9 cellular contexts compared by ENCODE assay signal in the genomic region with DNA sequence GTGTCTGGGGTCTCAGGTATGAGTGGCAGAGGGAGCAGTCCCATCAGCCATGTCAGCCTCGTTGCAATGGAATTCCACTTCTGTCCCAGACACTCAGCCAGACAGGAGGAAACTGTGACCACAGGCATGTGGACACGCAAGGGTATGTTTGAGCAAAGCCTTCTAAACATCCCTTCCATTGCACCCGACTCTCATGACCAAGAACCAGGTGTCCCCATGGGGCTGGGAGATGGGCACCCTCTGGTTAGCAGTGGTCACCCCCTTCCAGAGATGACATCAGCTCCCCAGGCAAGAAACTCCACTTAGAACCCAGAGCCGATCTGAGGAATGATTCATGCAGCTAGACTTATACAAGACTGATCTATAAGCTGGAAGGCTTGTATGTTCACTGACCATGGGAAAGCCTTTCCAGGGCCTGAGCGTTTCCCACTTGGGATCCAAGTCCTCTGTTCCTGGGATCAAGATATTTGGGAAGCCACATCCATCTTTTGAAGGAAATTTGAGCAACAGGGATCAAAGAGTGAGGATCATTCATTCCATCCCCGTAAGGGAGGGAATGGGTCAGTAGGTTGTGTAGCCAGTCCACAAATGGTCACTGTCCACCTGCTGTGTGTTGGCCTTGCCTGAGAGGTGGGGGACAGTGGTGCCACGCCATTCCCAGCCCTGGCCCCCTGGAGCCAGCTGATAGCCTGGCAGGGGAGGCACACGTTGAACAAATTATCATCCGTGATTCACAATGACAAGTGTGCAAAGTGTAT. TPM values are rescaled to one million over a fixed set of nuclear protein-coding genes. Genes with fewer than 3 reads are reported as not detected.
DNase-seq lines count a peak whose midpoint lies in the region; ATAC-seq, FAIRE-seq and TF ChIP-seq lines count a peak whose summit lies in the region.
"Had no signal": no experiment of that assay in that cellular context is flagged by ENCODE, and none has a peak within 500 bp of the region (broad histone marks: within the 10 kb centered on the region; RNA-seq: fewer than 3 reads in every experiment).

No MANE protein-coding gene starts in this region.

- intact Hi-C loops in CD4-positive, alpha-beta T cell (cut with DNase I, micrococcal nuclease) = loop anchor here (2.0 to 10.0 kb wide), 4 partner anchors 65 to 408 kb away; a partner anchor contains a TSS
- intact Hi-C loops in IMR-90 (cut with micrococcal nuclease) = loop anchor here (5.0 kb wide), 1 partner anchor 290 kb away; no protein-coding TSS in a partner anchor
- intact Hi-C loops in naive thymus-derived CD4-positive, alpha-beta T cell (cut with micrococcal nuclease) = loop anchor here (5.0 to 10.0 kb wide), 7 partner anchors 145 to 942 kb away; a partner anchor contains a TSS

- H3K18ac ChIP-seq in IMR-90 (ENCODE audit: low read depth, low read length) = no peak overlapping the region
- H3K18ac ChIP-seq in mesendoderm (ENCODE audit: low read length) = no peak overlapping the region

- H3K79me1 ChIP-seq in IMR-90 (ENCODE audit: low read depth in 1 of 2, low read length in 2 of 2) = peaks cover 0 to 10% of the 10 kb centered on the region in 2 experiments; a peak in 2 of 4 replicates
- H3K79me1 ChIP-seq in mesendoderm (ENCODE audit: low read length) = no peaks in the 10 kb centered on the region

- H2AK9ac ChIP-seq in IMR-90 (replicated peaks; ENCODE audit: low read depth, low read length, poor library complexity) = peak overlapping the region; percentile 37

- peaks cover 17% of the 10 kb centered on the region for H3K9me1 ChIP-seq in IMR-90 (ENCODE audit: insufficient read depth, low read length)

- peaks cover 11% of the 10 kb centered on the region for H4K20me1 ChIP-seq in IMR-90 (ENCODE audit: insufficient read depth, low read length)

- in situ Hi-C loops in IMR-90 (cut with MboI; ENCODE audit: low sequenced_read_pairs) = loop anchor here (5.0 kb wide), 1 partner anchor 125 kb away; no protein-coding TSS in a partner anchor

- peak overlapping the region; percentile 4; the same call in 1 of the 2 replicates for H3K23ac ChIP-seq in IMR-90 (ENCODE audit: low read depth, low read length)
- no peak overlapping the region for H3K23ac ChIP-seq in mesendoderm (ENCODE audit: low read length)

- peak overlapping the region; percentile 18 for H2BK5ac ChIP-seq in IMR-90 (ENCODE audit: low read depth, low read length, poor library complexity, severe bottlenecking)
- no peak overlapping the region for H2BK5ac ChIP-seq in mesendoderm (ENCODE audit: low read length)

- DNase-seq in CD4-positive, alpha-beta T cell = no peak
- peak; percentile 77 for DNase-seq in IMR-90
- DNase-seq in naive thymus-derived CD4-positive, alpha-beta T cell = no peak
- DNase-seq in iPS-NIHi11 (ENCODE audit: low spot score) = no peak
- DNase-seq in NCI-H146 treated with DMSO at 0.1 percent for 48 hours (lab: John Stamatoyannopoulos, UW; ENCODE audit: unreplicated experiment) = no peak
- no peak for DNase-seq in mesendoderm
- no peak for DNase-seq in small intestine

- H2BK15ac ChIP-seq in IMR-90 (ENCODE audit: low read depth, low read length) (peak overlapping the region; percentile 13; the same call in 1 of the 3 replicates), mesendoderm (replicated peaks; ENCODE audit: low read depth) (no peak overlapping the region)

- ATAC-seq in CD4-positive, alpha-beta T cell (ENCODE audit: poor library complexity) = no peak
- ATAC-seq in IMR-90 (ENCODE audit: low read depth) = no peak
- no peak for ATAC-seq in naive thymus-derived CD4-positive, alpha-beta T cell

- H4K91ac ChIP-seq in IMR-90 (ENCODE audit: insufficient read depth, low read depth, low read length) = peak overlapping the region; percentile 59

- TF ChIP-seq POLR2A in IMR-90 (IDR thresholded peaks at IDR 0.05; ENCODE audit: low read depth, low read length) = no peak

- no peak for TF ChIP-seq CTCF in CD4-positive, alpha-beta T cell (IDR thresholded peaks at IDR 0.05)
- TF ChIP-seq CTCF in IMR-90 (conservative IDR thresholded peaks at IDR 0.05; ENCODE audit: low read depth, low read length) (no peak), brain (conservative IDR thresholded peaks at IDR 0.05) (no peak)

- H3K4me1 Mint-ChIP-seq in CD4-positive, alpha-beta T cell (ENCODE audit: low read depth) = peaks cover 43% of the 10 kb centered on the region
- peaks cover 49% of the 10 kb centered on the region for H3K4me1 Mint-ChIP-seq in brain
- peaks cover 15 to 35% (median 32%) of the 10 kb centered on the region in 7 donors for H3K4me1 Mint-ChIP-seq in naive thymus-derived CD4-positive, alpha-beta T cell

- H4K5ac ChIP-seq in IMR-90 (ENCODE audit: low read depth, low read length) (no peak overlapping the region), mesendoderm (ENCODE audit: low read length) (no peak overlapping the region)

- H2BK20ac ChIP-seq in IMR-90 (ENCODE audit: low read depth, low read length) = peak overlapping the region; percentile 75

- 100% methylated on average over 2 of the region's 9 CpGs; no CpG with 5 or more reads in 1 of the 2 experiments for WGBS in IMR-90 (ENCODE audit: extremely low coverage in 2 of 2, insufficient read length in 1 of 2), 2 experiments
- WGBS in mesendoderm (ENCODE audit: extremely low coverage, insufficient coverage, low lambda C conversion rate) = no CpG with 5 or more reads among the region's 9 CpGs
- WGBS in small intestine, 3 donors = 78 to 83% (median 81%) methylated on average over 9 of the region's 9 CpGs

- no peak overlapping the region for H3K27ac ChIP-seq in CD4-positive, alpha-beta T cell (ENCODE audit: low read depth, low read length)
- H3K27ac ChIP-seq in IMR-90 (ENCODE audit: insufficient read depth, low read length) (no peak overlapping the region), mesendoderm (ENCODE audit: low read depth, low read length) (no peak overlapping the region), small intestine (ENCODE audit: low read depth in 1 of 2, low read length in 1 of 2) (peak overlapping the region in 1 of 2 donors; percentile 4)
- peak overlapping the region; percentile 22 for H3K27ac ChIP-seq in naive thymus-derived CD4-positive, alpha-beta T cell (ENCODE audit: low read depth, low read length)
- H3K27ac ChIP-seq: SJSA1 had no signal

- no TSS peak for BruUV-seq in IMR-90 (replicated peaks; lab: Mats Ljungman, UMichigan)

- no peak overlapping the region for H3K56ac ChIP-seq in IMR-90 (ENCODE audit: extremely low read depth, insufficient read depth, low read length)
- no peak overlapping the region for H3K56ac ChIP-seq in mesendoderm (ENCODE audit: low read length)

- H3K4ac ChIP-seq in IMR-90 (ENCODE audit: low read depth, low read length) (peak overlapping the region; percentile 82), mesendoderm (ENCODE audit: low read depth, low read length) (no peak overlapping the region)

- H3K4me2 ChIP-seq in IMR-90 (ENCODE audit: low read depth, low read length) (no peak overlapping the region), mesendoderm (ENCODE audit: low read length) (no peak overlapping the region)

- POLR2A ChIA-PET in CD4-positive, alpha-beta T cell (lab: Charles Lee) = interaction anchor here (1.1 to 4.5 kb wide), 3 partner anchors 16 to 141 kb away, joined by 4 to 40 read pairs (median 9); no protein-coding TSS in a partner anchor
- POLR2A ChIA-PET in IMR-90 (lab: Charles Lee; ENCODE audit: unreplicated experiment) = no interaction called here
- POLR2A ChIA-PET in naive thymus-derived CD4-positive, alpha-beta T cell (lab: Charles Lee) = interaction anchor here (1.0 to 4.6 kb wide), 7 partner anchors 9 to 124 kb away, joined by 3 to 65 read pairs (median 4); a partner anchor contains a TSS

- peak overlapping the region; percentile 86 for H2BK120ac ChIP-seq in IMR-90 (ENCODE audit: low read depth, low read length)
- H2BK120ac ChIP-seq in mesendoderm (ENCODE audit: low read depth, low read length) = no peak overlapping the region

- FAIRE-seq in small intestine (lab: Jason Lieb, UNC) = no peak

- H3K79me2 ChIP-seq in mesendoderm (ENCODE audit: control insufficient read depth, insufficient read depth, low read length) = no peaks in the 10 kb centered on the region

- no peak for TF ChIP-seq RAD21 in IMR-90 (IDR thresholded peaks at IDR 0.05; ENCODE audit: low read length)

- CTCF ChIA-PET in CD4-positive, alpha-beta T cell (lab: Charles Lee) = interaction anchor here (1.3 to 2.3 kb wide), 6 partner anchors 16 to 176 kb away, joined by 3 to 11 read pairs (median 6); a partner anchor contains a TSS
- CTCF ChIA-PET in IMR-90 (lab: Yijun Ruan, JAX) = interaction anchor here (0.5 to 2.6 kb wide), 16 partner anchors 13 to 1372 kb away, joined by 3 to 19 read pairs (median 3); no protein-coding TSS in a partner anchor
- CTCF ChIA-PET in naive thymus-derived CD4-positive, alpha-beta T cell (lab: Charles Lee) = interaction anchor here (0.6 to 1.5 kb wide), 11 partner anchors 8 to 191 kb away, joined by 3 to 8 read pairs (median 3); no protein-coding TSS in a partner anchor

- H3K36me3 Mint-ChIP-seq in CD4-positive, alpha-beta T cell (ENCODE audit: low read depth) = peaks cover 17% of the 10 kb centered on the region
- no peaks in the 10 kb centered on the region for H3K36me3 Mint-ChIP-seq in brain
- no peaks in the 10 kb centered on the region for H3K36me3 Mint-ChIP-seq in naive thymus-derived CD4-positive, alpha-beta T cell

- H3K4me3 ChIP-seq in IMR-90 (ENCODE audit: insufficient read depth, low read depth, low read length) = no peak overlapping the region
- no peak overlapping the region for H3K4me3 ChIP-seq in naive thymus-derived CD4-positive, alpha-beta T cell (ENCODE audit: low read length)
- no peak overlapping the region for H3K4me3 ChIP-seq in mesendoderm (ENCODE audit: low read length)
- no peak overlapping the region for H3K4me3 ChIP-seq in small intestine (ENCODE audit: low read depth in 1 of 2, low read length in 2 of 2)
- H3K4me3 ChIP-seq: SJSA1 had no signal

- H3K9me3 Mint-ChIP-seq in CD4-positive, alpha-beta T cell = no peaks in the 10 kb centered on the region
- H3K9me3 Mint-ChIP-seq in brain = peaks cover 0 to 4% (median 0%) of the 10 kb centered on the region in 5 experiments
- peaks cover 0 to 5% (median 0%) of the 10 kb centered on the region in 11 donors for H3K9me3 Mint-ChIP-seq in naive thymus-derived CD4-positive, alpha-beta T cell

- no peaks in the 10 kb centered on the region for H3K27me3 ChIP-seq in CD4-positive, alpha-beta T cell (ENCODE audit: control insufficient read depth, insufficient read depth, low read length)
- H3K27me3 ChIP-seq in IMR-90 (ENCODE audit: control insufficient read depth, insufficient read depth, low read length) = no peaks in the 10 kb centered on the region; the same call in 1 of the 2 replicates
- no peaks in the 10 kb centered on the region for H3K27me3 ChIP-seq in naive thymus-derived CD4-positive, alpha-beta T cell (ENCODE audit: control insufficient read depth in 2 of 2, insufficient read depth in 2 of 2, low read length in 2 of 2)
- H3K27me3 ChIP-seq in mesendoderm (ENCODE audit: insufficient read depth, low read length, poor library complexity) = no peaks in the 10 kb centered on the region
- no peaks in the 10 kb centered on the region for H3K27me3 ChIP-seq in small intestine (ENCODE audit: control insufficient read depth in 2 of 2, insufficient read depth in 2 of 2, low read length in 2 of 2)

- peak overlapping the region; percentile 78 for H2AFZ ChIP-seq in IMR-90 (replicated peaks; ENCODE audit: low read length, poor library complexity)

- H2AK5ac ChIP-seq in IMR-90 (ENCODE audit: low read depth, low read length) (peak overlapping the region; percentile 86), mesendoderm (ENCODE audit: low read length) (no peak overlapping the region)

- peak overlapping the region in 1 of 2 experiments; percentile 45; a peak in 1 of 4 replicates for H4K8ac ChIP-seq in IMR-90 (ENCODE audit: low read depth in 2 of 2, low read length in 2 of 2)
- no peak overlapping the region for H4K8ac ChIP-seq in mesendoderm (ENCODE audit: low read depth, low read length)

- H3K4me3 Mint-ChIP-seq in CD4-positive, alpha-beta T cell = peak overlapping the region; percentile 88
- H3K4me3 Mint-ChIP-seq in brain = peak overlapping the region in 3 of 5 experiments; percentile 49 to 74 (median 65)
- H3K4me3 Mint-ChIP-seq in naive thymus-derived CD4-positive, alpha-beta T cell = peak overlapping the region in 8 of 10 donors; percentile 37 to 88 (median 80)

- H3K14ac ChIP-seq in IMR-90 (replicated peaks; ENCODE audit: low read depth, low read length) = peak overlapping the region; percentile 43; the same call in 1 of the 2 replicates

- dilution Hi-C loops in IMR-90 (cut with HindIII; ENCODE audit: low sequenced_read_pairs, unreplicated experiment) = no loop called here

- H3K9me3 ChIP-seq in CD4-positive, alpha-beta T cell (ENCODE audit: control insufficient read depth, low read length) = no peaks in the 10 kb centered on the region
- H3K9me3 ChIP-seq in IMR-90 (ENCODE audit: control insufficient read depth, insufficient read depth, low read length) = no peaks in the 10 kb centered on the region
- no peaks in the 10 kb centered on the region for H3K9me3 ChIP-seq in naive thymus-derived CD4-positive, alpha-beta T cell (ENCODE audit: control insufficient read depth in 2 of 3, low read length in 3 of 3)
- no peaks in the 10 kb centered on the region for H3K9me3 ChIP-seq in small intestine (ENCODE audit: control insufficient read depth, low read depth)
- H3K9me3 ChIP-seq: SJSA1 had no signal

- H3K36me3 ChIP-seq in IMR-90 (ENCODE audit: control insufficient read depth, insufficient read depth, low read length) (no peaks in the 10 kb centered on the region), mesendoderm (ENCODE audit: control insufficient read depth, insufficient read depth, low read length) (no peaks in the 10 kb centered on the region), small intestine (ENCODE audit: control insufficient read depth in 2 of 2, insufficient read depth in 2 of 2, low read length in 2 of 2) (no peaks in the 10 kb centered on the region)
- H3K36me3 ChIP-seq in naive thymus-derived CD4-positive, alpha-beta T cell (ENCODE audit: control insufficient read depth in 2 of 3, insufficient read depth in 3 of 3, low read length in 3 of 3) = no peaks in the 10 kb centered on the region

- H3K27ac Mint-ChIP-seq in CD4-positive, alpha-beta T cell = peak overlapping the region; percentile 89
- peak overlapping the region in 3 of 5 experiments; percentile 44 to 83 (median 50) for H3K27ac Mint-ChIP-seq in brain
- H3K27ac Mint-ChIP-seq in naive thymus-derived CD4-positive, alpha-beta T cell = peak overlapping the region in 7 of 9 donors; percentile 23 to 93 (median 85)

- H3K4me1 ChIP-seq in IMR-90 (ENCODE audit: control insufficient read depth, insufficient read depth, low read length) (peaks cover 23% of the 10 kb centered on the region), mesendoderm (ENCODE audit: control insufficient read depth, low read depth, low read length) (peaks cover 2% of the 10 kb centered on the region), small intestine (ENCODE audit: control insufficient read depth in 2 of 2, insufficient read depth in 1 of 2, low read depth in 1 of 2, low read length in 1 of 2) (peaks cover 2 to 4% of the 10 kb centered on the region in 2 donors)
- peaks cover 15 to 24% of the 10 kb centered on the region in 2 donors for H3K4me1 ChIP-seq in naive thymus-derived CD4-positive, alpha-beta T cell (ENCODE audit: control insufficient read depth in 2 of 2, insufficient read depth in 2 of 2, low read length in 2 of 2)

- H3K9ac ChIP-seq in IMR-90 (ENCODE audit: low read depth, low read length) = no peak overlapping the region
- no peak overlapping the region for H3K9ac ChIP-seq in mesendoderm (ENCODE audit: low read length)

- no peaks in the 10 kb centered on the region for H3K27me3 Mint-ChIP-seq in CD4-positive, alpha-beta T cell
- H3K27me3 Mint-ChIP-seq in brain = peaks cover 13% of the 10 kb centered on the region
- H3K27me3 Mint-ChIP-seq in naive thymus-derived CD4-positive, alpha-beta T cell = peaks cover 0 to 3% (median 0%) of the 10 kb centered on the region in 5 donors

RNA-seq across cellular contexts. Expression of a gene that starts 3.9 kb away (rescaled TPM):
- total RNA-seq in CD4-positive, alpha-beta T cell = 1 to 10 TPM; 7.4 to 7.9 TPM
- total RNA-seq in IMR-90 (2012; rRNA removed) = 18.3 and 21.9 TPM in 2 replicates
- polyA plus RNA-seq in IMR-90 (2012; rRNA removed) (15.5 and 17.7 TPM in 2 replicates), brain (ENCODE audit: insufficient read depth, low read depth, low replicate concordance) (11.8 TPM), small intestine (10 to 100 TPM; 13.2 to 17.0 (median 13.5) TPM)
- 14.9 and 16.0 TPM in 2 replicates for polyA plus RNA-seq in IMR-90 (2012; cell fraction: cytosol; rRNA removed)
- polyA plus RNA-seq in IMR-90 (2012; cell fraction: nucleus; rRNA removed; ENCODE audit: low replicate concordance) = 21.4 and 23.1 TPM in 2 replicates
- total RNA-seq in naive thymus-derived CD4-positive, alpha-beta T cell = 10 to 100 TPM in 3 of 5 experiments, 1 to 10 TPM in 2; 9.4 to 15.4 (median 12.2) TPM
- polyA plus RNA-seq in naive thymus-derived CD4-positive, alpha-beta T cell = 10 to 100 TPM in 1 of 2 donors, 1 to 10 TPM in 1; 8.1 to 12.6 TPM
- 13.3 TPM for polyA plus RNA-seq in mesendoderm (2013, experiment 1 of 2)
- 13.2 TPM for polyA plus RNA-seq in mesendoderm (2013, experiment 2 of 2)

RNA-seq across cellular contexts. Expression of a gene that starts 12.3 kb away (rescaled TPM):
- 10 to 100 TPM; 54.5 to 56.0 TPM for total RNA-seq in CD4-positive, alpha-beta T cell
- total RNA-seq in IMR-90 (2012; rRNA removed) = 22.4 and 26.9 TPM in 2 replicates
- 30.1 and 38.2 TPM in 2 replicates for polyA plus RNA-seq in IMR-90 (2012; rRNA removed)
- 45.5 and 52.1 TPM in 2 replicates for polyA plus RNA-seq in IMR-90 (2012; cell fraction: cytosol; rRNA removed)
- polyA plus RNA-seq in IMR-90 (2012; cell fraction: nucleus; rRNA removed; ENCODE audit: low replicate concordance) = 73.9 and 106 TPM in 2 replicates
- 37.0 TPM for polyA plus RNA-seq in brain (ENCODE audit: insufficient read depth, low read depth, low replicate concordance)
- total RNA-seq in naive thymus-derived CD4-positive, alpha-beta T cell = 10 to 100 TPM; 52.3 to 82.7 (median 70.5) TPM
- 10 to 100 TPM; 34.5 to 69.6 TPM for polyA plus RNA-seq in naive thymus-derived CD4-positive, alpha-beta T cell
- 11.3 TPM for polyA plus RNA-seq in mesendoderm (2013, experiment 1 of 2)
- polyA plus RNA-seq in mesendoderm (2013, experiment 2 of 2) = 11.4 TPM
- polyA plus RNA-seq in small intestine = 10 to 100 TPM; 46.6 to 88.3 (median 85.9) TPM

RNA-seq across cellular contexts. Expression of a gene that starts 24.5 kb away (rescaled TPM):
- not detected for total RNA-seq in CD4-positive, alpha-beta T cell
- 0.28 and 0.36 TPM in 2 replicates for total RNA-seq in IMR-90 (2012; rRNA removed)
- polyA plus RNA-seq in IMR-90 (2012; rRNA removed) (1.4 TPM in 2 replicates), brain (ENCODE audit: insufficient read depth, low read depth, low replicate concordance) (17.5 TPM), small intestine (10 to 100 TPM in 1 of 3 donors, 1 to 10 TPM in 2; 5.1 to 12.7 (median 6.7) TPM)
- polyA plus RNA-seq in IMR-90 (2012; cell fraction: cytosol; rRNA removed) = 2.3 and 2.9 TPM in 2 replicates
- polyA plus RNA-seq in IMR-90 (2012; cell fraction: nucleus; rRNA removed; ENCODE audit: low replicate concordance) = 11.3 and 14.6 TPM in 2 replicates
- under 1 TPM in 2 of 5 experiments, not detected in 3; 0.32 to 0.59 TPM for total RNA-seq in naive thymus-derived CD4-positive, alpha-beta T cell
- not detected for polyA plus RNA-seq in naive thymus-derived CD4-positive, alpha-beta T cell
- 45.6 TPM for polyA plus RNA-seq in mesendoderm (2013, experiment 1 of 2)
- polyA plus RNA-seq in mesendoderm (2013, experiment 2 of 2) = 45.1 TPM
- total RNA-seq: SJSA1 had no signal
